In the genomic region with DNA sequence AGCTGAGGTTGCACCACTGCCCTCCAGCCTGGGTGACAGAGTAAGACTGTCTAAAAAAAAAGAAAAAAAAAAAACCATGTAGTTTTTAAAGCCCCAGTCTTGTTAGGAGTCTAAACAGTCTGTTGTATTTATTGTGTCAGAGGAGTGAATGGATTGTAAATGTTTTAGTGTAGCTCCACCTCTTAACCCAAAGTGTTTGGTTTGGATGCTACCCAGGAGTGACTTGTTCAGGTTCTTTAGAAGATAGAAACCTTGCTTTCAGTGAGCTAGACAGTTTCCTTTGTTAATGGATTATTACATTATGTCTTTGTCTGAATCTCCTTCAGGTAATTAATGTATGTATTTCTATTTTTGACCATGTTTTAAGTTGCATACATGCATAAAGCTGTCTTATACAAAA, we compare ENCODE assay signal across 16 cellular contexts.
A peak's percentile ranks its signal among the peaks of the same experiment; 100 is the strongest.
DNase-seq lines count a peak whose midpoint lies in the region; ATAC-seq and TF ChIP-seq lines count a peak whose summit lies in the region.
"Had no signal": no experiment of that assay in that cellular context is flagged by ENCODE, and none has a peak within 500 bp of the region (broad histone marks: within the 10 kb centered on the region; RNA-seq: fewer than 3 reads in every experiment).

No MANE protein-coding gene starts in this region.

- in situ Hi-C loops in T47D (cut with HindIII; ENCODE audit: low pct_unique_long_range_greater_than_20kb, low sequenced_read_pairs) = no loop called here

- H3K9me3 ChIP-seq in lower lobe of right lung = no peaks in the 10 kb centered on the region
- H3K9me3 ChIP-seq: body of pancreas, spleen had no signal

- no peak overlapping the region for H3K4me3 ChIP-seq in lower lobe of right lung
- H3K4me3 ChIP-seq: body of pancreas, spleen had no signal

- no peaks in the 10 kb centered on the region for H3K27me3 ChIP-seq in lower lobe of right lung (ENCODE audit: low read depth)
- H3K27me3 ChIP-seq: body of pancreas, spleen had no signal

- H3K27ac ChIP-seq in lower lobe of right lung = no peak overlapping the region
- H3K27ac ChIP-seq: body of pancreas, RWPE1, spleen had no signal

- H3K36me3 ChIP-seq in lower lobe of right lung = no peaks in the 10 kb centered on the region
- H3K36me3 ChIP-seq: spleen had no signal

- ATAC-seq in lower lobe of right lung (peak; percentile 58 to 71), left ventricle myocardium superior (no peak), HG03135 (IDR thresholded peaks at IDR 0.05; ENCODE audit: unreplicated experiment) (no peak)
- ATAC-seq: body of pancreas; effector memory CD8-positive, alpha-beta T cell had no signal

- peak; percentile 19 for DNase-seq in EL
- DNase-seq in M059J (ENCODE audit: low read depth) = peak; percentile 66
- DNase-seq in T47D (ENCODE audit: low read depth in 1 of 2, low spot score in 1 of 2) = peak; percentile 26 to 72
- DNase-seq in lower lobe of right lung = no peak
- no peak for DNase-seq in left ventricle myocardium superior
- no peak for DNase-seq in UCSD-AML1 (lab: John Stamatoyannopoulos, UW; ENCODE audit: unreplicated experiment)
- DNase-seq: activated CD4-positive, alpha-beta T cell treated with anti-CD3 and anti-CD28 coated beads, Interleukin-2, amount 50 U/mL, for 4 hours; effector memory CD8-positive, alpha-beta T cell; hippocampal formation; KBM-7; NCI-H226; occipital lobe; spleen had no signal

- intact Hi-C loops in lower lobe of right lung (cut with DNase I) = no loop called here
- intact Hi-C loops in left ventricle myocardium superior (cut with micrococcal nuclease) = no loop called here

- H3K4me1 ChIP-seq in lower lobe of right lung = no peaks in the 10 kb centered on the region

- TF ChIP-seq CTCF in lower lobe of right lung (IDR thresholded peaks at IDR 0.05) = no peak

Comparison
In these comparisons a context has a peak if more than half of its experiments do, and no peak if none do; other contexts are left out.
1. DNase-seq: peak in EL (single experiment), M059J (single experiment) and T47D (2 of 2); none in lower lobe of right lung (single experiment), left ventricle myocardium superior (single experiment) and UCSD-AML1 (single experiment).
2. ATAC-seq: peak in lower lobe of right lung (2 of 2); none in left ventricle myocardium superior (single experiment) and HG03135 (single experiment).